ENCODE assay signal across 8 cellular contexts in genomic region chr19:46404884-46405658, GRCh38. TPM values are rescaled to one million over a fixed set of nuclear protein-coding genes. Genes with fewer than 3 reads are reported as not detected.
DNase-seq lines count a peak whose midpoint lies in the region; ATAC-seq, FAIRE-seq and TF ChIP-seq lines count a peak whose summit lies in the region.

No MANE protein-coding gene starts in this region.

- H3K36me3 ChIP-seq in psoas muscle (ENCODE audit: insufficient read depth in 1 of 2, low read depth in 1 of 2): no peaks in the 10 kb centered on the region

- H3K4me3 ChIP-seq in psoas muscle: peak overlapping the region; percentile 58

- H3K27ac ChIP-seq in psoas muscle: no peak overlapping the region

- FAIRE-seq in D721Med (lab: Jason Lieb, UNC): no peak

- intact Hi-C loops in left cardiac atrium (cut with DNase I): no loop called here
- intact Hi-C loops in psoas muscle (cut with DNase I): no loop called here

- peak; percentile 9 to 31 for ATAC-seq in left cardiac atrium
- ATAC-seq in psoas muscle: no peak
- no peak for ATAC-seq in GM21723 (IDR thresholded peaks at IDR 0.05; ENCODE audit: unreplicated experiment)

- H3K4me1 ChIP-seq in psoas muscle: peaks cover 8% of the 10 kb centered on the region

- no peaks in the 10 kb centered on the region for H3K9me3 ChIP-seq in psoas muscle

- peaks cover 0 to 67% (median 34%) of the 10 kb centered on the region in 3 donors for H3K27me3 ChIP-seq in psoas muscle (ENCODE audit: insufficient read depth in 3 of 3, low read length in 2 of 3)

- TF ChIP-seq CTCF in D721Med (IDR thresholded peaks at IDR 0.05; ENCODE audit: insufficient read depth, missing control alignments) (peak; percentile 1), psoas muscle (IDR thresholded peaks at IDR 0.05) (no peak)

- DNase-seq in D721Med (ENCODE audit: insufficient read length, low spot score): no peak
- peak; percentile 50 for DNase-seq in SK-N-DZ (ENCODE audit: low spot score)
- no peak for DNase-seq in left cardiac atrium
- peak in 1 of 2 donors; percentile 50 for DNase-seq in psoas muscle
- no peak for DNase-seq in NCI-H146 treated with DMSO at 0.1 percent for 48 hours (lab: John Stamatoyannopoulos, UW; ENCODE audit: unreplicated experiment)
- DNase-seq in NCI-H774 (lab: John Stamatoyannopoulos, UW): no peak
- no peak for DNase-seq in activated gamma-delta T cell (lab: John Stamatoyannopoulos, UW)

- 42 to 50% (median 48%) methylated on average over 44 of the region's 44 CpGs for WGBS in psoas muscle, 3 donors

RNA-seq across cellular contexts. Expression of gene CCDC8, which starts 8.3 kb away (rescaled TPM):
- 4.8 and 9.1 TPM in 2 replicates for polyA plus RNA-seq in SK-N-DZ (2014; cell fraction: cytosol; rRNA removed)
- polyA plus RNA-seq in SK-N-DZ (2014; cell fraction: nucleus; rRNA removed): 4.8 and 5.4 TPM in 2 replicates
- total RNA-seq in left cardiac atrium (10 to 100 TPM; 29.6 to 38.4 TPM), psoas muscle (1 to 10 TPM; 1.1 to 7.0 (median 2.4) TPM)
- polyA plus RNA-seq in psoas muscle: 1 to 10 TPM in 1 of 3 donors, under 1 TPM in 2; 0.51 to 1.6 (median 0.84) TPM

RNA-seq across cellular contexts. Expression of gene PNMA8C, which starts 23.7 kb away (rescaled TPM):
- 0.83 and 1.7 TPM in 2 replicates for polyA plus RNA-seq in SK-N-DZ (2014; cell fraction: cytosol; rRNA removed)
- 0.52 and 0.65 TPM in 2 replicates for polyA plus RNA-seq in SK-N-DZ (2014; cell fraction: nucleus; rRNA removed)
- total RNA-seq in left cardiac atrium (under 1 TPM; 0.09 to 0.16 TPM), psoas muscle (not detected)
- under 1 TPM in 1 of 3 donors, not detected in 2; 0.01 TPM for polyA plus RNA-seq in psoas muscle

RNA-seq across cellular contexts. Expression of gene PPP5C, which starts 58.2 kb away (rescaled TPM):
- polyA plus RNA-seq in SK-N-DZ (2014; cell fraction: cytosol; rRNA removed): 51.4 and 51.5 TPM in 2 replicates
- 63.1 and 93.9 TPM in 2 replicates for polyA plus RNA-seq in SK-N-DZ (2014; cell fraction: nucleus; rRNA removed)
- total RNA-seq in left cardiac atrium: 10 to 100 TPM; 60.5 to 75.1 TPM
- total RNA-seq in psoas muscle: 10 to 100 TPM; 47.7 to 69.4 (median 53.6) TPM
- 10 to 100 TPM; 39.7 to 73.6 (median 51.7) TPM for polyA plus RNA-seq in psoas muscle

Comparison
In these comparisons a context has a peak if more than half of its experiments do, and no peak if none do; other contexts are left out.
1. ATAC-seq: peak in left cardiac atrium (2 of 2); none in psoas muscle (0 of 4) and GM21723 (single experiment).